ENCODE assay signal across 19 cellular contexts in genomic region chr1:212132040-212132439, GRCh38.
A peak's percentile ranks its signal among the peaks of the same experiment; 100 is the strongest.
DNase-seq lines count a peak whose midpoint lies in the region; ATAC-seq and TF ChIP-seq lines count a peak whose summit lies in the region.
"Had no signal": no experiment of that assay in that cellular context is flagged by ENCODE, and none has a peak within 500 bp of the region (broad histone marks: within the 10 kb centered on the region; RNA-seq: fewer than 3 reads in every experiment).

No MANE protein-coding gene starts in this region.

- DNase-seq in mammary epithelial cell, result peak; percentile 30
- no peak for DNase-seq in breast epithelium (ENCODE audit: low spot score in 2 of 2)
- peak; percentile 36 for DNase-seq in RPMI7951 (ENCODE audit: low read depth)
- peak; percentile 65 for DNase-seq in glomerular visceral epithelial cell (ENCODE audit: extremely low spot score)
- peak in 1 of 2 donors; percentile 36 for DNase-seq in stimulated activated naive CD8-positive, alpha-beta T cell treated with anti-CD3 and anti-CD28 coated beads, Interleukin-15, amount 100 ng/mL, for 72 hours
- no peak for DNase-seq in testis
- DNase-seq: activated naive CD8-positive, alpha-beta T cell treated with anti-CD3 and anti-CD28 coated beads, Interleukin-2, amount 10 ng/mL, durations not matched to agents 7 days and 5 days; Caco-2; dorsolateral prefrontal cortex; islet precursor cell; NCI-H1930; NCI-H446 treated with DMSO at 0.1 percent for 48 hours; right cardiac atrium; Right ventricle myocardium superior had no signal

- H3K9me3 ChIP-seq in mammary epithelial cell (replicated peaks; ENCODE audit: insufficient read depth, low read length) (no peaks in the 10 kb centered on the region), breast epithelium (no peaks in the 10 kb centered on the region), testis (no peaks in the 10 kb centered on the region)
- H3K9me3 ChIP-seq: Caco-2, neutrophil had no signal

- peaks cover 6% of the 10 kb centered on the region for H3K4me1 Mint-ChIP-seq in stimulated activated naive CD8-positive, alpha-beta T cell treated with anti-CD3 and anti-CD28 coated beads, Interleukin-15, amount 100 ng/mL, for 72 hours
- H3K4me1 Mint-ChIP-seq: mesothelial cell of epicardium had no signal

- H3K27me3 Mint-ChIP-seq in stimulated activated naive CD8-positive, alpha-beta T cell treated with anti-CD3 and anti-CD28 coated beads, Interleukin-15, amount 100 ng/mL, for 72 hours, result no peaks in the 10 kb centered on the region
- H3K27me3 Mint-ChIP-seq: activated naive CD8-positive, alpha-beta T cell treated with anti-CD3 and anti-CD28 coated beads, Interleukin-2, amount 10 ng/mL, durations not matched to agents 7 days and 5 days; T-cell had no signal

- H3K4me1 ChIP-seq in mammary epithelial cell (ENCODE audit: insufficient read depth, low read length), result no peaks in the 10 kb centered on the region
- no peaks in the 10 kb centered on the region for H3K4me1 ChIP-seq in breast epithelium
- no peaks in the 10 kb centered on the region for H3K4me1 ChIP-seq in testis
- H3K4me1 ChIP-seq: Caco-2, heart left ventricle had no signal

- intact Hi-C loops in mammary epithelial cell (cut with micrococcal nuclease) (no loop called here), breast epithelium (cut with DNase I; ENCODE audit: low total_unique reads) (no loop called here), testis (cut with DNase I; ENCODE audit: low total_unique reads) (no loop called here)

- H3K27ac ChIP-seq in mammary epithelial cell (ENCODE audit: insufficient read depth, low read depth, low read length) (no peak overlapping the region), breast epithelium (no peak overlapping the region), testis (no peak overlapping the region)
- H3K27ac ChIP-seq: dorsolateral prefrontal cortex, heart left ventricle, neutrophil had no signal

- no peaks in the 10 kb centered on the region for H3K9me3 Mint-ChIP-seq in stimulated activated naive CD8-positive, alpha-beta T cell treated with anti-CD3 and anti-CD28 coated beads, Interleukin-15, amount 100 ng/mL, for 72 hours

- CTCF ChIA-PET in mammary epithelial cell (lab: Charles Lee; ENCODE audit: low non-redundant PET), result no interaction called here

- peak; percentile 93 for ATAC-seq in stimulated activated naive CD8-positive, alpha-beta T cell treated with anti-CD3 and anti-CD28 coated beads, Interleukin-15, amount 100 ng/mL, for 72 hours
- no peak for ATAC-seq in HG02840 (IDR thresholded peaks at IDR 0.05; ENCODE audit: low FRiP score, unreplicated experiment)
- ATAC-seq: right cardiac atrium had no signal

- 92% methylated on average over 1 of the region's 1 CpG for WGBS in mammary epithelial cell (ENCODE audit: low coverage, missing lambda C conversion rate)
- 89 to 100% methylated on average over 1 of the region's 1 CpG for WGBS in testis, 2 donors

- in situ Hi-C loops in mammary epithelial cell (cut with MboI; ENCODE audit: low sequenced_read_pairs in 2 of 2), result no loop called here

- H3K36me3 ChIP-seq in mammary epithelial cell (ENCODE audit: insufficient read depth, low read length) (no peaks in the 10 kb centered on the region), breast epithelium (no peaks in the 10 kb centered on the region), testis (ENCODE audit: low read depth, missing control alignments) (no peaks in the 10 kb centered on the region)
- H3K36me3 ChIP-seq: heart left ventricle, neutrophil had no signal

- no peak overlapping the region for H3K9ac ChIP-seq in mammary epithelial cell (ENCODE audit: insufficient read depth, low read length)

- H3K4me2 ChIP-seq in mammary epithelial cell (ENCODE audit: insufficient read depth, low read depth, low read length), result no peak overlapping the region

- H3K79me2 ChIP-seq in mammary epithelial cell (ENCODE audit: insufficient read depth, low read length), result no peaks in the 10 kb centered on the region

- no peaks in the 10 kb centered on the region for H4K20me1 ChIP-seq in mammary epithelial cell (ENCODE audit: insufficient read depth, low read length)

- TF ChIP-seq POLR2A in breast epithelium (IDR thresholded peaks at IDR 0.05), result no peak
- TF ChIP-seq POLR2A in testis (IDR thresholded peaks at IDR 0.05), result no peak

- dilution Hi-C loops in mammary epithelial cell (cut with HindIII; ENCODE audit: low sequenced_read_pairs), result loop anchor here (5.0 kb wide), 1 partner anchor 50 kb away; no protein-coding TSS in a partner anchor

- no peaks in the 10 kb centered on the region for H3K27me3 ChIP-seq in mammary epithelial cell (ENCODE audit: insufficient read depth, low read length)
- no peaks in the 10 kb centered on the region for H3K27me3 ChIP-seq in breast epithelium
- H3K27me3 ChIP-seq in testis, result no peaks in the 10 kb centered on the region
- H3K27me3 ChIP-seq: dorsolateral prefrontal cortex, heart left ventricle, neutrophil had no signal

- H2AFZ ChIP-seq in mammary epithelial cell (ENCODE audit: low read depth, low read length), result no peak overlapping the region

- no peak overlapping the region for H3K4me3 Mint-ChIP-seq in stimulated activated naive CD8-positive, alpha-beta T cell treated with anti-CD3 and anti-CD28 coated beads, Interleukin-15, amount 100 ng/mL, for 72 hours
- H3K4me3 Mint-ChIP-seq: activated naive CD8-positive, alpha-beta T cell treated with anti-CD3 and anti-CD28 coated beads, Interleukin-2, amount 10 ng/mL, durations not matched to agents 7 days and 5 days; mesothelial cell of epicardium; T-cell had no signal

- BruUV-seq in mammary epithelial cell (replicated peaks; lab: Mats Ljungman, UMichigan), result no TSS peak

- peak overlapping the region in 1 of 2 donors; percentile 1 for H3K27ac Mint-ChIP-seq in stimulated activated naive CD8-positive, alpha-beta T cell treated with anti-CD3 and anti-CD28 coated beads, Interleukin-15, amount 100 ng/mL, for 72 hours
- H3K27ac Mint-ChIP-seq: activated naive CD8-positive, alpha-beta T cell treated with anti-CD3 and anti-CD28 coated beads, Interleukin-2, amount 10 ng/mL, durations not matched to agents 7 days and 5 days; mesothelial cell of epicardium; T-cell had no signal

- H3K4me3 ChIP-seq in mammary epithelial cell (replicated peaks in 1 of 3; ENCODE audit: insufficient read depth in 1 of 3, low read depth in 2 of 3, low read length in 3 of 3) (no peak overlapping the region), breast epithelium (no peak overlapping the region), testis (no peak overlapping the region)
- H3K4me3 ChIP-seq: dorsolateral prefrontal cortex, heart left ventricle had no signal

- TF ChIP-seq CTCF in mammary epithelial cell (conservative IDR thresholded peaks at IDR 0.05 in 1 of 2, IDR thresholded peaks at IDR 0.05 in 1 of 2; ENCODE audit: extremely low read depth in 1 of 2, insufficient read depth in 1 of 2, low read depth in 1 of 2, low read length in 2 of 2) (no peak), breast epithelium (IDR thresholded peaks at IDR 0.05) (no peak), testis (IDR thresholded peaks at IDR 0.05) (no peak)

Comparison
In these comparisons a context has a peak if more than half of its experiments do, and no peak if none do; other contexts are left out.
1. DNase-seq: peak in mammary epithelial cell (single experiment), RPMI7951 (single experiment) and glomerular visceral epithelial cell (single experiment); none in breast epithelium (0 of 2) and testis (single experiment).